ENCODE assay signal across 8 cellular contexts in genomic region chr6:97068211-97068610, GRCh38.
A peak's percentile ranks its signal among the peaks of the same experiment; 100 is the strongest.
DNase-seq lines count a peak whose midpoint lies in the region; ATAC-seq and TF ChIP-seq lines count a peak whose summit lies in the region.

No MANE protein-coding gene starts in this region.

- H3K27ac ChIP-seq in Karpas-422 (ENCODE audit: low read length) (no peak overlapping the region), lower lobe of right lung (no peak overlapping the region)

- H3K4me1 ChIP-seq in Karpas-422 (ENCODE audit: low read length) (no peaks in the 10 kb centered on the region), adipocyte (ENCODE audit: control insufficient read depth, insufficient read depth, low read length) (no peaks in the 10 kb centered on the region), lower lobe of right lung (no peaks in the 10 kb centered on the region)

- ATAC-seq in lower lobe of right lung = no peak

- no peak overlapping the region for H3K9ac ChIP-seq in Karpas-422 (ENCODE audit: low read length)
- H3K9ac ChIP-seq in adipocyte (ENCODE audit: low read length) = no peak overlapping the region

- H2AFZ ChIP-seq in Karpas-422 (ENCODE audit: low read length) = no peak overlapping the region

- no peaks in the 10 kb centered on the region for H3K36me3 ChIP-seq in Karpas-422 (ENCODE audit: insufficient read depth, low read length)
- no peaks in the 10 kb centered on the region for H3K36me3 ChIP-seq in adipocyte (ENCODE audit: control insufficient read depth, insufficient read depth, low read length, severe bottlenecking)
- no peaks in the 10 kb centered on the region for H3K36me3 ChIP-seq in lower lobe of right lung

- intact Hi-C loops in lower lobe of right lung (cut with DNase I) = no loop called here

- peak; percentile 42 for DNase-seq in DMS 273 (lab: John Stamatoyannopoulos, UW; ENCODE audit: unreplicated experiment)
- DNase-seq in Karpas-422 = peak; percentile 72
- DNase-seq in adipocyte (ENCODE audit: low read depth) = peak; percentile 70
- no peak for DNase-seq in lower lobe of right lung
- no peak for DNase-seq in nucleus accumbens (lab: John Stamatoyannopoulos, UW)
- no peak for DNase-seq in NCI-H2029 (lab: John Stamatoyannopoulos, UW)
- DNase-seq in activated gamma-delta T cell treated with Interleukin-2 at 50 U/mL for 16 hours = no peak
- no peak for DNase-seq in islet precursor cell

- H4K20me1 ChIP-seq in Karpas-422 (ENCODE audit: insufficient read depth, low read depth, low read length) = no peaks in the 10 kb centered on the region

- no peaks in the 10 kb centered on the region for H3K27me3 ChIP-seq in Karpas-422 (ENCODE audit: low read length)
- H3K27me3 ChIP-seq in adipocyte (replicated peaks; ENCODE audit: control insufficient read depth, insufficient read depth, low read length) = peaks cover 7% of the 10 kb centered on the region
- H3K27me3 ChIP-seq in lower lobe of right lung (ENCODE audit: low read depth) = no peaks in the 10 kb centered on the region

- no peaks in the 10 kb centered on the region for H3K79me2 ChIP-seq in Karpas-422 (ENCODE audit: low read length)

- H3K9me2 ChIP-seq in Karpas-422 (replicated peaks; ENCODE audit: insufficient read depth, low read length) = no peaks in the 10 kb centered on the region

- H3K4me2 ChIP-seq in Karpas-422 (ENCODE audit: low read depth, low read length, poor library complexity, severe bottlenecking) = no peak overlapping the region

- peak; percentile 42 for TF ChIP-seq CTCF in lower lobe of right lung (IDR thresholded peaks at IDR 0.05)

- H3K9me3 ChIP-seq in Karpas-422 (ENCODE audit: low read length) = no peaks in the 10 kb centered on the region
- no peaks in the 10 kb centered on the region for H3K9me3 ChIP-seq in adipocyte (ENCODE audit: control insufficient read depth, low read length)
- H3K9me3 ChIP-seq in lower lobe of right lung = no peaks in the 10 kb centered on the region

- no peak overlapping the region for H3K4me3 ChIP-seq in Karpas-422 (ENCODE audit: low read length)
- no peak overlapping the region for H3K4me3 ChIP-seq in adipocyte (ENCODE audit: low read length)
- no peak overlapping the region for H3K4me3 ChIP-seq in lower lobe of right lung

Comparison
In these comparisons a context has a peak if more than half of its experiments do, and no peak if none do; other contexts are left out.
1. DNase-seq: peak in DMS 273 (single experiment), Karpas-422 (single experiment) and adipocyte (single experiment); none in lower lobe of right lung (single experiment), nucleus accumbens (0 of 56), NCI-H2029 (single experiment), activated gamma-delta T cell treated with Interleukin-2 at 50 U/mL for 16 hours (single experiment) and islet precursor cell (single experiment).